ENCODE assay signal across 1 cellular context in genomic region chr6:79632580-79632979, GRCh38.
TF ChIP-seq lines count a peak whose summit lies in the region.

No MANE protein-coding gene starts in this region.

TF ChIP-seq in K562, 482 proteins besides CTCF, POLR2A, EP300 and RAD21 (continued from another document):
- peak; percentile 33; the same call in 1 of the 2 replicates for TF ChIP-seq SMARCE1 (IDR thresholded peaks at IDR 0.05)
- TF ChIP-seq ARID1B (IDR thresholded peaks at IDR 0.05) = peak; percentile 35
- TF ChIP-seq NFE2 (IDR thresholded peaks at IDR 0.05; ENCODE audit: low read depth) = peak; percentile 87
- TF ChIP-seq ETV1 (tag; conservative IDR thresholded peaks at IDR 0.05; ENCODE audit: low read depth) = no peak
- TF ChIP-seq POLR3A (IDR thresholded peaks at IDR 0.05; ENCODE audit: borderline replicate concordance, extremely low read depth, insufficient read depth, insufficient read length) = no peak
- peak; percentile 55; the same call in 1 of the 2 replicates for TF ChIP-seq ZNF239 (CRISPR knock-in tag; IDR thresholded peaks at IDR 0.05)
- TF ChIP-seq ZFP36 (IDR thresholded peaks at IDR 0.05; ENCODE audit: low read depth, low read length, partially characterized antibody) = no peak
- TF ChIP-seq NFE2L1 (tag; IDR thresholded peaks at IDR 0.05; ENCODE audit: borderline replicate concordance, low read depth) = 0 out of 2 replicates have a peak, but pooled peaks have one; percentile 22
- peak; percentile 64; the same call in 1 of the 2 replicates for TF ChIP-seq NFIC (IDR thresholded peaks at IDR 0.05)
- peak; percentile 80 for TF ChIP-seq C11orf30 (IDR thresholded peaks at IDR 0.05; ENCODE audit: low read depth)
- TF ChIP-seq ZNF174 (CRISPR knock-in tag; IDR thresholded peaks at IDR 0.05) = no peak
- TF ChIP-seq, protein P1, sequence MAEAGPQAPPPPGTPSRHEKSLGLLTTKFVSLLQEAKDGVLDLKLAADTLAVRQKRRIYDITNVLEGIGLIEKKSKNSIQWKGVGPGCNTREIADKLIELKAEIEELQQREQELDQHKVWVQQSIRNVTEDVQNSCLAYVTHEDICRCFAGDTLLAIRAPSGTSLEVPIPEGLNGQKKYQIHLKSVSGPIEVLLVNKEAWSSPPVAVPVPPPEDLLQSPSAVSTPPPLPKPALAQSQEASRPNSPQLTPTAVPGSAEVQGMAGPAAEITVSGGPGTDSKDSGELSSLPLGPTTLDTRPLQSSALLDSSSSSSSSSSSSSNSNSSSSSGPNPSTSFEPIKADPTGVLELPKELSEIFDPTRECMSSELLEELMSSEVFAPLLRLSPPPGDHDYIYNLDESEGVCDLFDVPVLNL (CRISPR knock-in tag; IDR thresholded peaks at IDR 0.05; ENCODE audit: low read depth) = no peak
- TF ChIP-seq PRDM10 (IDR thresholded peaks at IDR 0.05; ENCODE audit: partially characterized antibody) = peak; percentile 80
- peak; percentile 83 for TF ChIP-seq ZNF316 (IDR thresholded peaks at IDR 0.05)
- 0 out of 2 replicates have a peak, but pooled peaks have one; percentile 22 for TF ChIP-seq SMARCA4 (IDR thresholded peaks at IDR 0.05)
